ENCODE assay signal across 28 cellular contexts in genomic region chr20:37850724-37851123, GRCh38. TPM values are rescaled to one million over a fixed set of nuclear protein-coding genes. Genes with fewer than 3 reads are reported as not detected.
DNase-seq lines count a peak whose midpoint lies in the region; ATAC-seq and TF ChIP-seq lines count a peak whose summit lies in the region.
"Had no signal": no experiment of that assay in that cellular context is flagged by ENCODE, and none has a peak within 500 bp of the region (broad histone marks: within the 10 kb centered on the region; RNA-seq: fewer than 3 reads in every experiment).

No MANE protein-coding gene starts in this region.

- TF ChIP-seq POLR2A in testis (IDR thresholded peaks at IDR 0.05), result no peak

- H3K36me3 ChIP-seq in brain microvascular endothelial cell (replicated peaks) (no peaks in the 10 kb centered on the region), testis (ENCODE audit: low read depth, missing control alignments) (no peaks in the 10 kb centered on the region)

- H3K27ac ChIP-seq in brain microvascular endothelial cell (no peak overlapping the region), testis (no peak overlapping the region)
- H3K27ac ChIP-seq: ascending aorta, dorsolateral prefrontal cortex, neutrophil, Peyer's patch, skin epidermis, tibial nerve had no signal

- WGBS in testis, 2 donors, result 80 to 81% methylated on average over 6 of the region's 6 CpGs

- no peak overlapping the region for H3K27ac Mint-ChIP-seq in activated naive CD8-positive, alpha-beta T cell treated with anti-CD3 and anti-CD28 coated beads, Interleukin-2, amount 50 U/mL, for 24 hours
- H3K27ac Mint-ChIP-seq: activated CD4-positive, alpha-beta memory T cell treated with anti-CD3 and anti-CD28 coated beads, Interleukin-2, amount 10 ng/mL, durations not matched to agents 7 days and 5 days; activated naive CD4-positive, alpha-beta T cell treated with anti-CD3 and anti-CD28 coated beads, Interleukin-2, amount 50 U/mL, for 24 hours; activated T-helper 2 cell treated with anti-CD3 and anti-CD28 coated beads, Interferon-gamma antibody, Interleukin-2, Interleukin-4, amounts not matched to agents 10 μg/mL and 5 μg/mL and 100 μg/mL, durations not matched to agents 14 hours and 24 hours and 36 hours; stimulated activated naive CD8-positive, alpha-beta T cell treated with anti-CD3 and anti-CD28 coated beads, Interleukin-15, amount 100 ng/mL, for 72 hours had no signal

- peak; percentile 15 for DNase-seq in EH (ENCODE audit: low read depth)
- DNase-seq in OCI-M2 (lab: John Stamatoyannopoulos, UW; ENCODE audit: unreplicated experiment), result peak; percentile 79
- peak; percentile 11 for DNase-seq in brain microvascular endothelial cell
- DNase-seq in left kidney (ENCODE audit: low read depth, low spot score), result peak; percentile 43
- no peak for DNase-seq in DMS79 treated with DMSO at 0.1 percent for 48 hours (lab: John Stamatoyannopoulos, UW)
- no peak for DNase-seq in activated naive CD8-positive, alpha-beta T cell treated with anti-CD3 and anti-CD28 coated beads, Interleukin-2, amount 50 U/mL, for 24 hours
- no peak for DNase-seq in testis
- no peak for DNase-seq in COR-L47 (lab: John Stamatoyannopoulos, UW)
- DNase-seq: activated CD4-positive, alpha-beta memory T cell treated with anti-CD3 and anti-CD28 coated beads, Interleukin-2, amount 10 ng/mL, durations not matched to agents 7 days and 5 days; activated CD4-positive, CD25-positive, alpha-beta regulatory T cell treated with anti-CD3 and anti-CD28 coated beads, Interleukin-2, amount 50 U/mL, for 72 hours; CD4-positive, alpha-beta memory T cell; dorsolateral prefrontal cortex; H9; head of caudate nucleus; mammary epithelial cell; NCI-H1092; NCI-H1694 treated with DMSO at 0.1 percent for 48 hours; NCI-H526; Peyer's patch; stimulated activated naive CD8-positive, alpha-beta T cell treated with anti-CD3 and anti-CD28 coated beads, Interleukin-15, amount 100 ng/mL, for 72 hours; SW 1271; T1000 had no signal

- intact Hi-C loops in testis (cut with DNase I; ENCODE audit: low total_unique reads), result no loop called here

- no peaks in the 10 kb centered on the region for H3K27me3 Mint-ChIP-seq in activated naive CD8-positive, alpha-beta T cell treated with anti-CD3 and anti-CD28 coated beads, Interleukin-2, amount 50 U/mL, for 24 hours
- H3K27me3 Mint-ChIP-seq: activated CD4-positive, alpha-beta memory T cell treated with anti-CD3 and anti-CD28 coated beads, Interleukin-2, amount 10 ng/mL, durations not matched to agents 7 days and 5 days; activated naive CD4-positive, alpha-beta T cell treated with anti-CD3 and anti-CD28 coated beads, Interleukin-2, amount 50 U/mL, for 24 hours; CD4-positive, alpha-beta memory T cell; stimulated activated naive CD8-positive, alpha-beta T cell treated with anti-CD3 and anti-CD28 coated beads, Interleukin-15, amount 100 ng/mL, for 72 hours had no signal

- no peaks in the 10 kb centered on the region for H3K9me3 ChIP-seq in testis
- H3K9me3 ChIP-seq: ascending aorta, neutrophil, Peyer's patch, tibial nerve had no signal

- no peak for ATAC-seq in activated naive CD8-positive, alpha-beta T cell treated with anti-CD3 and anti-CD28 coated beads, Interleukin-2, amount 50 U/mL, for 24 hours
- ATAC-seq: stimulated activated naive CD8-positive, alpha-beta T cell treated with anti-CD3 and anti-CD28 coated beads, Interleukin-15, amount 100 ng/mL, for 72 hours had no signal

- no peaks in the 10 kb centered on the region for H3K9me3 Mint-ChIP-seq in activated naive CD8-positive, alpha-beta T cell treated with anti-CD3 and anti-CD28 coated beads, Interleukin-2, amount 50 U/mL, for 24 hours
- H3K9me3 Mint-ChIP-seq: activated CD4-positive, alpha-beta memory T cell treated with anti-CD3 and anti-CD28 coated beads, Interleukin-2, amount 10 ng/mL, durations not matched to agents 7 days and 5 days; activated naive CD4-positive, alpha-beta T cell treated with anti-CD3 and anti-CD28 coated beads, Interleukin-2, amount 50 U/mL, for 24 hours; activated T-helper 2 cell treated with anti-CD3 and anti-CD28 coated beads, Interferon-gamma antibody, Interleukin-2, Interleukin-4, amounts not matched to agents 10 μg/mL and 5 μg/mL and 100 μg/mL, durations not matched to agents 14 hours and 24 hours and 36 hours; CD4-positive, alpha-beta memory T cell; H9; stimulated activated naive CD8-positive, alpha-beta T cell treated with anti-CD3 and anti-CD28 coated beads, Interleukin-15, amount 100 ng/mL, for 72 hours had no signal

- TF ChIP-seq CTCF in brain microvascular endothelial cell (IDR thresholded peaks at IDR 0.05; ENCODE audit: low read depth, low read length, missing control alignments) (no peak), testis (IDR thresholded peaks at IDR 0.05) (no peak)

- H3K27me3 ChIP-seq in brain microvascular endothelial cell (replicated peaks) (no peaks in the 10 kb centered on the region), testis (no peaks in the 10 kb centered on the region)
- H3K27me3 ChIP-seq: ascending aorta, dorsolateral prefrontal cortex, neutrophil, Peyer's patch, tibial nerve had no signal

- H3K4me1 ChIP-seq in testis, result no peaks in the 10 kb centered on the region
- H3K4me1 ChIP-seq: ascending aorta, Peyer's patch, tibial nerve had no signal

- H3K4me1 Mint-ChIP-seq in activated naive CD8-positive, alpha-beta T cell treated with anti-CD3 and anti-CD28 coated beads, Interleukin-2, amount 50 U/mL, for 24 hours, result no peaks in the 10 kb centered on the region
- H3K4me1 Mint-ChIP-seq: activated CD4-positive, alpha-beta memory T cell treated with anti-CD3 and anti-CD28 coated beads, Interleukin-2, amount 10 ng/mL, durations not matched to agents 7 days and 5 days; activated naive CD4-positive, alpha-beta T cell treated with anti-CD3 and anti-CD28 coated beads, Interleukin-2, amount 50 U/mL, for 24 hours; CD4-positive, alpha-beta memory T cell; stimulated activated naive CD8-positive, alpha-beta T cell treated with anti-CD3 and anti-CD28 coated beads, Interleukin-15, amount 100 ng/mL, for 72 hours had no signal

- in situ Hi-C loops in brain microvascular endothelial cell (cut with HindIII; ENCODE audit: low pct_ligation_motif_present, low sequenced_read_pairs), result no loop called here

- H3K4me3 ChIP-seq in brain microvascular endothelial cell (ENCODE audit: low read depth, low read length), result no peak overlapping the region
- no peak overlapping the region for H3K4me3 ChIP-seq in testis
- H3K4me3 ChIP-seq: ascending aorta, dorsolateral prefrontal cortex, Peyer's patch, skin epidermis, tibial nerve had no signal

- H3K36me3 Mint-ChIP-seq in activated naive CD8-positive, alpha-beta T cell treated with anti-CD3 and anti-CD28 coated beads, Interleukin-2, amount 50 U/mL, for 24 hours (ENCODE audit: low read depth), result peaks cover 31% of the 10 kb centered on the region

- no peak overlapping the region for H3K4me3 Mint-ChIP-seq in activated naive CD8-positive, alpha-beta T cell treated with anti-CD3 and anti-CD28 coated beads, Interleukin-2, amount 50 U/mL, for 24 hours
- H3K4me3 Mint-ChIP-seq: activated CD4-positive, alpha-beta memory T cell treated with anti-CD3 and anti-CD28 coated beads, Interleukin-2, amount 10 ng/mL, durations not matched to agents 7 days and 5 days; activated naive CD4-positive, alpha-beta T cell treated with anti-CD3 and anti-CD28 coated beads, Interleukin-2, amount 50 U/mL, for 24 hours; CD4-positive, alpha-beta memory T cell; H9; stimulated activated naive CD8-positive, alpha-beta T cell treated with anti-CD3 and anti-CD28 coated beads, Interleukin-15, amount 100 ng/mL, for 72 hours had no signal

RNA-seq across cellular contexts. Expression of gene VSTM2L, which starts 52.2 kb away (rescaled TPM):
- 10 to 100 TPM; 40.2 to 74.7 TPM for total RNA-seq in testis
- polyA plus RNA-seq in testis (ENCODE audit: insufficient read depth, low read depth, low replicate concordance), result 7.3 TPM
- total RNA-seq: CD4-positive, alpha-beta memory T cell had no signal
- polyA plus RNA-seq: CD4-positive, alpha-beta memory T cell had no signal

Comparison
In these comparisons a context has a peak if more than half of its experiments do, and no peak if none do; other contexts are left out.
1. DNase-seq: peak in EH (single experiment), OCI-M2 (single experiment), brain microvascular endothelial cell (single experiment) and left kidney (single experiment); none in DMS79 treated with DMSO at 0.1 percent for 48 hours (single experiment), activated naive CD8-positive, alpha-beta T cell treated with anti-CD3 and anti-CD28 coated beads, Interleukin-2, amount 50 U/mL, for 24 hours (single experiment), testis (single experiment) and COR-L47 (single experiment).